Comparison of ENCODE assay signal across 9 cellular contexts in the genomic region with DNA sequence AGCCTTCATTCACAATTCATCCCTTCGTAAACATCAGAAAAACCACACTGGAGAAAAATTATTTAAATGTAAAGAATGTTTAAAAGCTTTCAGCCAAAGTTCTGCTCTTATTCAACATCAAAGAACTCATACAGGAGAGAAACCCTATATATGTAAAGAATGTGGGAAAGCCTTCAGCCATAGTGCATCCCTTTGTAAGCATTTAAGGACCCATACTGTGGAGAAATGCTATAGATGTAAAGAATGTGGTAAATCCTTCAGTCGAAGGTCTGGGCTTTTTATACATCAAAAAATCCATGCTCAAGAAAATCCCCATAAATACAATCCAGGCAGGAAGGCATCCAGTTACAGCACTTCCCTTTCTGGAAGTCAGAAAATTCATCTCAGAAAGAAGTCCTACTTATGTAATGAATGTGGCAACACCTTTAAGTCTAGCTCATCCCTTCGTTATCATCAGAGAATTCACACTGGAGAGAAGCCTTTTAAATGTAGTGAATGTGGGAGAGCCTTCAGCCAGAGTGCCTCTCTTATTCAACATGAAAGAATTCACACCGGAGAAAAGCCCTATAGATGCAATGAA. TPM values are rescaled to one million over a fixed set of nuclear protein-coding genes. Genes with fewer than 3 reads are reported as not detected.
DNase-seq lines count a peak whose midpoint lies in the region; ATAC-seq, FAIRE-seq and TF ChIP-seq lines count a peak whose summit lies in the region.
"Not testable (repeated sequence)": the region's sequence is repeated elsewhere in the genome, so short reads cannot be mapped to it uniquely, and the experiment has no call there.
"Had no signal": no experiment of that assay in that cellular context is flagged by ENCODE, and none has a peak within 500 bp of the region (broad histone marks: within the 10 kb centered on the region; RNA-seq: fewer than 3 reads in every experiment).

No MANE protein-coding gene starts in this region.

- CTCF ChIA-PET in A549 (lab: Yijun Ruan, JAX), result interaction anchor here (0.6 to 1.2 kb wide), 2 partner anchors 8 to 21 kb away, joined by 3 to 4 read pairs; no protein-coding TSS in a partner anchor
- CTCF ChIA-PET in K562 (lab: Yijun Ruan, JAX; ENCODE audit: low intra/inter-chr PET ratio); H1 (lab: Charles Lee; ENCODE audit: partially characterized antibody): not testable (repeated sequence)

- H3K9ac ChIP-seq in HUES48 (ENCODE audit: low read depth, low read length); adipocyte (ENCODE audit: low read length); K562 (ENCODE audit: insufficient read depth in 1 of 2, low read depth in 2 of 2, low read length in 2 of 2); H1 (replicated peaks in 1 of 4; ENCODE audit: extremely low read depth in 1 of 4, low read depth in 3 of 4, low read length in 3 of 4): not testable (repeated sequence)

- not testable (repeated sequence) for ATAC-seq in A549, K562

- H2BK15ac ChIP-seq in H1 (ENCODE audit: low read length), result not testable (repeated sequence)

- POLR2A ChIA-PET in A549 (lab: Yijun Ruan, JAX); K562 (lab: Yijun Ruan, JAX): not testable (repeated sequence)
- POLR2A ChIA-PET in H1 (lab: Charles Lee; ENCODE audit: partially characterized antibody), result interaction anchor here (1.6 kb wide), 1 partner anchor 13 kb away, joined by 4 read pairs; the partner anchor contains the start of gene ZFP2

- in situ Hi-C loops in K562 (cut with MboI), result not testable (repeated sequence)

- H4K8ac ChIP-seq in H1 (ENCODE audit: extremely low read depth, insufficient read depth, low read length), result not testable (repeated sequence)

- WGBS in A549 (ENCODE audit: missing lambda C conversion rate), result 95% methylated on average over 4 of the region's 4 CpGs
- WGBS in K562 (ENCODE audit: insufficient coverage, low coverage, missing lambda C conversion rate), result 100% methylated on average over 3 of the region's 4 CpGs
- 91% methylated on average over 3 of the region's 4 CpGs; no CpG with 5 or more reads in 1 of the 2 experiments for WGBS in H1 (ENCODE audit: extremely low coverage in 1 of 2, insufficient coverage in 1 of 2, insufficient read length in 1 of 2, insufficient replicate concordance in 2 of 2, low coverage in 1 of 2, low lambda C conversion rate in 2 of 2, missing lambda C conversion rate in 1 of 2), 2 experiments

- intact Hi-C loops in K562 (cut with micrococcal nuclease), result not testable (repeated sequence)

- not testable (repeated sequence) for H4K20me1 ChIP-seq in K562 (replicated peaks; ENCODE audit: control insufficient read depth, insufficient read depth, low read length); H1 (replicated peaks in 1 of 2; ENCODE audit: control insufficient read depth in 1 of 2, insufficient read depth in 2 of 2, low read length in 2 of 2)

- H3K9me3 ChIP-seq in A549 (peaks cover 93% of the 10 kb centered on the region), HUES48 (ENCODE audit: control insufficient read depth, insufficient read depth, low read length) (peaks cover 88% of the 10 kb centered on the region), adipocyte (ENCODE audit: control insufficient read depth, low read length) (peaks cover 96% of the 10 kb centered on the region), K562 (replicated peaks; ENCODE audit: control insufficient read depth, insufficient read depth, low read depth, low read length) (peaks cover 18% of the 10 kb centered on the region), H1 (ENCODE audit: insufficient read depth in 2 of 2, low read depth in 1 of 2, low read length in 1 of 2) (peaks cover 50 to 61% of the 10 kb centered on the region in 2 experiments), muscle layer of duodenum (ENCODE audit: control insufficient read depth in 1 of 2, low read length in 2 of 2) (peaks cover 51 to 65% of the 10 kb centered on the region in 2 donors)

- not testable (repeated sequence) for H4K5ac ChIP-seq in H1 (ENCODE audit: insufficient read length, low read depth, low read length)

- not testable (repeated sequence) for H2BK12ac ChIP-seq in H1 (ENCODE audit: low read depth, low read length)

- not testable (repeated sequence) for H3K23me2 ChIP-seq in H1 (ENCODE audit: low read depth, low read length)

- not testable (repeated sequence) for TF ChIP-seq CTCF in A549 (IDR thresholded peaks at IDR 0.05); D721Med (IDR thresholded peaks at IDR 0.05; ENCODE audit: insufficient read depth, missing control alignments); K562 (IDR thresholded peaks at IDR 0.05 in 2 of 3, conservative IDR thresholded peaks at IDR 0.05 in 1 of 3; ENCODE audit: insufficient read depth in 2 of 3, low read depth in 1 of 3, low read length in 3 of 3); H1 (IDR thresholded peaks at IDR 0.05; ENCODE audit: control extremely low read depth in 1 of 3, insufficient read depth in 1 of 3, low read depth in 1 of 3, low read length in 3 of 3)

- not testable (repeated sequence) for TF ChIP-seq RAD21 in A549 (conservative IDR thresholded peaks at IDR 0.05 in 1 of 2, IDR thresholded peaks at IDR 0.05 in 1 of 2); K562 (CRISPR knock-in tag; conservative IDR thresholded peaks at IDR 0.05 in 1 of 2, IDR thresholded peaks at IDR 0.05 in 1 of 2); H1 (IDR thresholded peaks at IDR 0.05 in 1 of 2, conservative IDR thresholded peaks at IDR 0.05 in 1 of 2; ENCODE audit: low read depth in 2 of 2, low read length in 2 of 2)

- H3K9me1 ChIP-seq in K562 (ENCODE audit: control insufficient read depth, insufficient read depth, low read length), result not testable (repeated sequence)

- not testable (repeated sequence) for H2AFZ ChIP-seq in K562 (ENCODE audit: low read depth, low read length); H1 (ENCODE audit: low read length)

- H3K4me2 ChIP-seq in A549; K562 (ENCODE audit: insufficient read depth, low read length); H1 (ENCODE audit: insufficient read depth in 1 of 2, low read depth in 2 of 2, low read length in 2 of 2): not testable (repeated sequence)

- not testable (repeated sequence) for H2AK5ac ChIP-seq in H1 (ENCODE audit: low read depth, low read length)

- H3K4me1 ChIP-seq in A549; HUES48 (ENCODE audit: control insufficient read depth, insufficient read depth, low read length); adipocyte (ENCODE audit: control insufficient read depth, insufficient read depth, low read length); K562 (replicated peaks in 1 of 2; ENCODE audit: control insufficient read depth in 2 of 2, insufficient read depth in 2 of 2, low read length in 2 of 2); H1 (replicated peaks in 1 of 4; ENCODE audit: control insufficient read depth in 3 of 4, insufficient read depth in 4 of 4, low read length in 3 of 4); muscle layer of duodenum (ENCODE audit: control insufficient read depth in 1 of 2, insufficient read depth in 2 of 2, low read length in 2 of 2): not testable (repeated sequence)

- TF ChIP-seq EP300 in A549 (IDR thresholded peaks at IDR 0.05); K562 (IDR thresholded peaks at IDR 0.05; ENCODE audit: low read length); H1 (IDR thresholded peaks at IDR 0.05; ENCODE audit: borderline replicate concordance in 1 of 2, low read depth in 2 of 2, low read length in 2 of 2): not testable (repeated sequence)

- H3K4me3 ChIP-seq in A549; K562; H1 (ENCODE audit: extremely low read depth in 1 of 4, insufficient read depth in 2 of 4, low read depth in 3 of 4, low read length in 4 of 4): not testable (repeated sequence)
- peak overlapping the region; percentile 5; the same call in 1 of the 2 replicates for H3K4me3 ChIP-seq in HUES48 (ENCODE audit: low read depth, low read length)
- H3K4me3 ChIP-seq in adipocyte (ENCODE audit: low read length), result peak overlapping the region; percentile 69
- H3K4me3 ChIP-seq in muscle layer of duodenum (ENCODE audit: low read depth in 1 of 2, low read length in 2 of 2), result peak overlapping the region; percentile 3 to 51

- H3K79me2 ChIP-seq in K562 (ENCODE audit: control insufficient read depth, insufficient read depth, low read length); H1 (ENCODE audit: control insufficient read depth in 1 of 2, insufficient read depth in 2 of 2, low read length in 2 of 2): not testable (repeated sequence)

- H3K27ac ChIP-seq in A549; HUES48 (ENCODE audit: low read depth, low read length); K562 (ENCODE audit: extremely low read depth, low read depth, low read length); H1 (ENCODE audit: low read depth, low read length); muscle layer of duodenum (ENCODE audit: low read length): not testable (repeated sequence)

- not testable (repeated sequence) for H3K4ac ChIP-seq in H1 (replicated peaks; ENCODE audit: insufficient read length, low read depth, low read length)

- BruUV-seq in K562 (replicated peaks; lab: Mats Ljungman, UMichigan), result TSS peak; percentile 25

- peak; percentile 98 for FAIRE-seq in A549 (lab: Jason Lieb, UNC)
- peak; percentile 84 for FAIRE-seq in D721Med (lab: Jason Lieb, UNC)
- peak; percentile 19 for FAIRE-seq in K562 (lab: Jason Lieb, UNC)
- peak; percentile 36 for FAIRE-seq in H1 (lab: Jason Lieb, UNC)
- FAIRE-seq in islet of Langerhans (lab: Jason Lieb, UNC), result peak; percentile 90

- not testable (repeated sequence) for H3K79me1 ChIP-seq in H1 (ENCODE audit: low read depth, low read length)

- H4K91ac ChIP-seq in H1 (replicated peaks; ENCODE audit: insufficient read length, low read length), result not testable (repeated sequence)

- H2BK20ac ChIP-seq in H1 (ENCODE audit: low read length), result not testable (repeated sequence)

- not testable (repeated sequence) for H3K56ac ChIP-seq in H1 (replicated peaks; ENCODE audit: insufficient read length, low read depth, low read length)

- H3K14ac ChIP-seq in H1 (ENCODE audit: insufficient read length), result not testable (repeated sequence)

- H2BK5ac ChIP-seq in H1 (ENCODE audit: low read depth, low read length), result not testable (repeated sequence)

- H3K27me3 ChIP-seq in HUES48 (ENCODE audit: control insufficient read depth, insufficient read depth, low read length); adipocyte (replicated peaks; ENCODE audit: control insufficient read depth, insufficient read depth, low read length); K562 (ENCODE audit: control insufficient read depth in 2 of 2, insufficient read depth in 2 of 2, low read length in 2 of 2); H1 (replicated peaks in 1 of 4; ENCODE audit: control insufficient read depth in 3 of 4, extremely low read depth in 1 of 4, insufficient read depth in 3 of 4, low read length in 3 of 4); muscle layer of duodenum (ENCODE audit: low read depth, low read length): not testable (repeated sequence)

- not testable (repeated sequence) for TF ChIP-seq POLR2A in A549 (IDR thresholded peaks at IDR 0.05; ENCODE audit: low read length); K562 (conservative IDR thresholded peaks at IDR 0.05); H1 (IDR thresholded peaks at IDR 0.05; ENCODE audit: control extremely low read depth in 1 of 2, low read depth in 2 of 2, low read length in 2 of 2)

- peak in 1 of 2 experiments; percentile 16 for DNase-seq in A549 (ENCODE audit: low read depth in 1 of 2, low spot score in 1 of 2)
- DNase-seq in D721Med (ENCODE audit: insufficient read length, low spot score); adipocyte (ENCODE audit: low read depth); K562 (ENCODE audit: extremely low read depth in 1 of 4, low spot score in 3 of 4); H1 (ENCODE audit: low read depth in 1 of 2, low spot score in 2 of 2): not testable (repeated sequence)

- H3K18ac ChIP-seq in H1 (ENCODE audit: extremely low read depth, low read length), result not testable (repeated sequence)

- H2BK120ac ChIP-seq in H1 (replicated peaks; ENCODE audit: low read depth, low read length), result not testable (repeated sequence)

- H3K23ac ChIP-seq in H1 (ENCODE audit: insufficient read length), result not testable (repeated sequence)

- H3K36me3 ChIP-seq in HUES48 (ENCODE audit: control insufficient read depth, insufficient read depth, low read length), result peaks cover 56% of the 10 kb centered on the region
- peaks cover 100% of the 10 kb centered on the region for H3K36me3 ChIP-seq in adipocyte (ENCODE audit: control insufficient read depth, insufficient read depth, low read length, severe bottlenecking)
- H3K36me3 ChIP-seq in K562 (ENCODE audit: control insufficient read depth, insufficient read depth, low read length), result peaks cover 51% of the 10 kb centered on the region
- peaks cover 2 to 63% (median 22%) of the 10 kb centered on the region in 4 experiments; a peak in 7 of 8 replicates for H3K36me3 ChIP-seq in H1 (ENCODE audit: control insufficient read depth in 2 of 4, insufficient read depth in 4 of 4, low read length in 3 of 4)
- H3K36me3 ChIP-seq in muscle layer of duodenum (ENCODE audit: control insufficient read depth in 1 of 2, insufficient read depth in 2 of 2, low read length in 2 of 2), result peaks cover 30 to 92% of the 10 kb centered on the region in 2 donors

RNA-seq across cellular contexts. Expression of gene ZFP2, which starts 12.5 kb away (rescaled TPM):
- polyA plus RNA-seq in A549 (2011; rRNA removed), result 0.05 and 0.10 TPM in 2 replicates
- not detected in 2 replicates for polyA plus RNA-seq in A549 (2012; cell fraction: cytosol; rRNA removed)
- polyA plus RNA-seq in A549 (2012; cell fraction: nucleus; rRNA removed), result not detected in 2 replicates
- 0.04 to 0.05 TPM (median 0.04 TPM) in 3 replicates for polyA plus RNA-seq in A549 (2017; fragmentation: RNase III; extraction: RNeasy Plus Mini Kit Qiagen cat#74134 plus additional on column Dnase treatment)
- polyA minus RNA-seq in A549 (2011; rRNA and poly(A)+ RNA removed), result not detected in 2 replicates
- 0.21 TPM in 1 of 2 replicates, not detected in the other for total RNA-seq in K562 (2011; cell fraction: chromatin; rRNA removed; ENCODE audit: low replicate concordance)
- total RNA-seq in K562 (2011; cell fraction: nucleolus; rRNA removed), result 0.26 TPM in 1 of 2 replicates, not detected in the other
- not detected in 2 replicates for total RNA-seq in K562 (2011; cell fraction: nucleoplasm; rRNA removed)
- total RNA-seq in K562 (2014; rRNA removed), result 0.16 TPM in 1 of 2 replicates, not detected in the other
- not detected in 2 replicates for total RNA-seq in K562 (2014; rRNA removed; fragmentation: Illumina TruSeq; extraction: Trizol)
- 0.07 TPM in 1 of 2 replicates, not detected in the other for total RNA-seq in K562 (2015; rRNA removed; fragmentation: Illumina TruSeq; extraction: Trizol)
- not detected in 2 replicates for total RNA-seq in K562 (2021)
- polyA plus RNA-seq in K562 (2011; rRNA removed), result 0.07 and 0.13 TPM in 2 replicates
- 0.03 TPM in 1 of 2 replicates, not detected in the other for polyA plus RNA-seq in K562 (2011; cell fraction: cytosol; rRNA removed)
- not detected in 2 replicates for polyA plus RNA-seq in K562 (2011; cell fraction: nucleus; rRNA removed)
- polyA plus RNA-seq in K562 (2012), result 0.05 and 0.25 TPM in 2 replicates
- not detected in 2 replicates for polyA plus RNA-seq in K562 (2014; fragmentation: Illumina TruSeq; extraction: Trizol)
- not detected for polyA plus RNA-seq in K562 (2014; fragmentation: Nextera tagmentation; extraction: Ambion mirVana)
- not detected in 2 replicates for polyA plus RNA-seq in K562 (2014; rRNA removed)
- polyA minus RNA-seq in K562 (2011; rRNA and poly(A)+ RNA removed), result not detected in 2 replicates
- polyA minus RNA-seq in K562 (2011; cell fraction: cytosol; rRNA and poly(A)+ RNA removed), result not detected in 2 replicates
- polyA minus RNA-seq in K562 (2011; cell fraction: nucleus; rRNA and poly(A)+ RNA removed), result not detected in 2 replicates
- 0.52 and 0.78 TPM in 2 replicates for total RNA-seq in H1 (2021; fragmentation: NEBNext Ultra II Directional; extraction: Animal tissue kit (Norgen Biotek cat#: 25700))
- polyA plus RNA-seq in H1 (2011; rRNA removed), result 0.19 and 0.20 TPM in 2 replicates
- polyA plus RNA-seq in H1 (2011; cell fraction: cytosol; rRNA removed), result 0.61 TPM
- polyA plus RNA-seq in H1 (2011; cell fraction: nucleus; rRNA removed), result 0.37 TPM
- 0.35 to 0.59 TPM (median 0.58 TPM) in 4 replicates for polyA plus RNA-seq in H1 (2012, experiment 1 of 2)
- polyA plus RNA-seq in H1 (2012, experiment 2 of 2), result not detected
- 0.55 TPM for polyA plus RNA-seq in H1 (2013, experiment 1 of 2)
- polyA plus RNA-seq in H1 (2013, experiment 2 of 2), result 0.35 TPM
- polyA minus RNA-seq in H1 (2011; rRNA and poly(A)+ RNA removed), result 0.25 and 0.54 TPM in 2 replicates
- not detected for polyA minus RNA-seq in H1 (2011; cell fraction: cytosol; rRNA and poly(A)+ RNA removed)
- polyA minus RNA-seq in H1 (2011; cell fraction: nucleus; rRNA and poly(A)+ RNA removed), result 0.20 TPM

RNA-seq across cellular contexts. Expression of gene ZNF354B, which starts 23.5 kb away (rescaled TPM):
- 10.3 TPM in 2 replicates for polyA plus RNA-seq in A549 (2011; rRNA removed)
- polyA plus RNA-seq in A549 (2012; cell fraction: cytosol; rRNA removed), result 4.1 and 4.3 TPM in 2 replicates
- polyA plus RNA-seq in A549 (2012; cell fraction: nucleus; rRNA removed), result 6.7 and 8.7 TPM in 2 replicates
- 6.7 to 7.9 TPM (median 7.5 TPM) in 3 replicates for polyA plus RNA-seq in A549 (2017; fragmentation: RNase III; extraction: RNeasy Plus Mini Kit Qiagen cat#74134 plus additional on column Dnase treatment)
- 6.3 and 6.5 TPM in 2 replicates for polyA minus RNA-seq in A549 (2011; rRNA and poly(A)+ RNA removed)
- 16.5 and 44.5 TPM in 2 replicates for total RNA-seq in K562 (2011; cell fraction: chromatin; rRNA removed; ENCODE audit: low replicate concordance)
- 10.0 and 16.6 TPM in 2 replicates for total RNA-seq in K562 (2011; cell fraction: nucleolus; rRNA removed)
- 18.1 and 19.9 TPM in 2 replicates for total RNA-seq in K562 (2011; cell fraction: nucleoplasm; rRNA removed)
- total RNA-seq in K562 (2014; rRNA removed), result 7.1 and 9.2 TPM in 2 replicates
- 10.0 and 14.3 TPM in 2 replicates for total RNA-seq in K562 (2014; rRNA removed; fragmentation: Illumina TruSeq; extraction: Trizol)
- total RNA-seq in K562 (2015; rRNA removed; fragmentation: Illumina TruSeq; extraction: Trizol), result 13.8 and 14.2 TPM in 2 replicates
- 9.5 and 11.2 TPM in 2 replicates for total RNA-seq in K562 (2021)
- polyA plus RNA-seq in K562 (2011; rRNA removed), result 16.4 and 18.3 TPM in 2 replicates
- polyA plus RNA-seq in K562 (2011; cell fraction: cytosol; rRNA removed), result 5.2 and 6.9 TPM in 2 replicates
- polyA plus RNA-seq in K562 (2011; cell fraction: nucleus; rRNA removed), result 27.2 and 34.4 TPM in 2 replicates
- polyA plus RNA-seq in K562 (2012), result 6.6 and 16.5 TPM in 2 replicates
- 10.7 and 13.3 TPM in 2 replicates for polyA plus RNA-seq in K562 (2014; fragmentation: Illumina TruSeq; extraction: Trizol)
- polyA plus RNA-seq in K562 (2014; fragmentation: Nextera tagmentation; extraction: Ambion mirVana), result 1 to 10 TPM; 1.8 to 2.0 TPM
- polyA plus RNA-seq in K562 (2014; rRNA removed), result 15.6 and 16.2 TPM in 2 replicates
- polyA minus RNA-seq in K562 (2011; rRNA and poly(A)+ RNA removed), result 9.4 and 9.8 TPM in 2 replicates
- 2.3 and 4.6 TPM in 2 replicates for polyA minus RNA-seq in K562 (2011; cell fraction: cytosol; rRNA and poly(A)+ RNA removed)
- polyA minus RNA-seq in K562 (2011; cell fraction: nucleus; rRNA and poly(A)+ RNA removed), result 12.4 and 15.2 TPM in 2 replicates
- total RNA-seq in H1 (2021; fragmentation: NEBNext Ultra II Directional; extraction: Animal tissue kit (Norgen Biotek cat#: 25700)), result 10.8 and 12.4 TPM in 2 replicates
- polyA plus RNA-seq in H1 (2011; rRNA removed), result 4.5 and 5.0 TPM in 2 replicates
- 7.2 TPM for polyA plus RNA-seq in H1 (2011; cell fraction: cytosol; rRNA removed)
- 11.9 TPM for polyA plus RNA-seq in H1 (2011; cell fraction: nucleus; rRNA removed)
- polyA plus RNA-seq in H1 (2012, experiment 1 of 2), result 8.4 to 10.2 TPM (median 8.8 TPM) in 4 replicates
- 1.1 TPM for polyA plus RNA-seq in H1 (2012, experiment 2 of 2)
- 11.5 TPM for polyA plus RNA-seq in H1 (2013, experiment 1 of 2)
- 10.1 TPM for polyA plus RNA-seq in H1 (2013, experiment 2 of 2)
- polyA minus RNA-seq in H1 (2011; rRNA and poly(A)+ RNA removed), result 3.7 and 5.0 TPM in 2 replicates
- 4.8 TPM for polyA minus RNA-seq in H1 (2011; cell fraction: cytosol; rRNA and poly(A)+ RNA removed)
- 18.3 TPM for polyA minus RNA-seq in H1 (2011; cell fraction: nucleus; rRNA and poly(A)+ RNA removed)

RNA-seq across cellular contexts. Expression of gene ZNF454, which starts 57.8 kb away (rescaled TPM):
- polyA plus RNA-seq in A549 (2011; rRNA removed) (not detected in 2 replicates), A549 (2017; fragmentation: RNase III; extraction: RNeasy Plus Mini Kit Qiagen cat#74134 plus additional on column Dnase treatment) (not detected in 3 replicates), K562 (2011; rRNA removed) (not detected in 2 replicates), K562 (2014; fragmentation: Illumina TruSeq; extraction: Trizol) (not detected in 2 replicates), K562 (2014; fragmentation: Nextera tagmentation; extraction: Ambion mirVana) (not detected), K562 (2014; rRNA removed) (not detected in 2 replicates), H1 (2011; rRNA removed) (0.33 and 0.69 TPM in 2 replicates)
- polyA plus RNA-seq in A549 (2012; cell fraction: cytosol; rRNA removed), result not detected in 2 replicates
- polyA plus RNA-seq in A549 (2012; cell fraction: nucleus; rRNA removed), result not detected in 2 replicates
- not detected in 2 replicates for polyA minus RNA-seq in A549 (2011; rRNA and poly(A)+ RNA removed)
- not detected in 2 replicates for total RNA-seq in K562 (2011; cell fraction: chromatin; rRNA removed; ENCODE audit: low replicate concordance)
- not detected in 2 replicates for total RNA-seq in K562 (2011; cell fraction: nucleolus; rRNA removed)
- total RNA-seq in K562 (2011; cell fraction: nucleoplasm; rRNA removed), result not detected in 2 replicates
- total RNA-seq in K562 (2014; rRNA removed) (not detected in 2 replicates), K562 (2014; rRNA removed; fragmentation: Illumina TruSeq; extraction: Trizol) (not detected in 2 replicates), K562 (2015; rRNA removed; fragmentation: Illumina TruSeq; extraction: Trizol) (not detected in 2 replicates), K562 (2021) (not detected in 2 replicates)
- polyA plus RNA-seq in K562 (2011; cell fraction: cytosol; rRNA removed), result not detected in 2 replicates
- polyA plus RNA-seq in K562 (2011; cell fraction: nucleus; rRNA removed), result not detected in 2 replicates
- not detected in 2 replicates for polyA plus RNA-seq in K562 (2012)
- not detected in 2 replicates for polyA minus RNA-seq in K562 (2011; rRNA and poly(A)+ RNA removed)
- polyA minus RNA-seq in K562 (2011; cell fraction: cytosol; rRNA and poly(A)+ RNA removed), result not detected in 2 replicates
- polyA minus RNA-seq in K562 (2011; cell fraction: nucleus; rRNA and poly(A)+ RNA removed), result not detected in 2 replicates
- total RNA-seq in H1 (2021; fragmentation: NEBNext Ultra II Directional; extraction: Animal tissue kit (Norgen Biotek cat#: 25700)), result 0.88 and 1.2 TPM in 2 replicates
- polyA plus RNA-seq in H1 (2011; cell fraction: cytosol; rRNA removed), result 0.89 TPM
- 1.2 TPM for polyA plus RNA-seq in H1 (2011; cell fraction: nucleus; rRNA removed)
- 0.61 to 1.2 TPM (median 0.95 TPM) in 4 replicates for polyA plus RNA-seq in H1 (2012, experiment 1 of 2)
- 0.30 TPM for polyA plus RNA-seq in H1 (2012, experiment 2 of 2)
- polyA plus RNA-seq in H1 (2013, experiment 1 of 2), result 1.5 TPM
- polyA plus RNA-seq in H1 (2013, experiment 2 of 2), result 1.6 TPM
- 1.8 TPM in 2 replicates for polyA minus RNA-seq in H1 (2011; rRNA and poly(A)+ RNA removed)
- polyA minus RNA-seq in H1 (2011; cell fraction: cytosol; rRNA and poly(A)+ RNA removed), result 0.81 TPM
- 2.6 TPM for polyA minus RNA-seq in H1 (2011; cell fraction: nucleus; rRNA and poly(A)+ RNA removed)
- total RNA-seq: CD4-positive, alpha-beta T cell had no signal
